ENCODE assay signal across 8 cellular contexts in genomic region chr19:1103691-1104451, GRCh38. TPM values are rescaled to one million over a fixed set of nuclear protein-coding genes. Genes with fewer than 3 reads are reported as not detected.
DNase-seq lines count a peak whose midpoint lies in the region; FAIRE-seq and TF ChIP-seq lines count a peak whose summit lies in the region.

A gene with protein sequence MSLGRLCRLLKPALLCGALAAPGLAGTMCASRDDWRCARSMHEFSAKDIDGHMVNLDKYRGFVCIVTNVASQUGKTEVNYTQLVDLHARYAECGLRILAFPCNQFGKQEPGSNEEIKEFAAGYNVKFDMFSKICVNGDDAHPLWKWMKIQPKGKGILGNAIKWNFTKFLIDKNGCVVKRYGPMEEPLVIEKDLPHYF (plus strand): TSS chr19:1103994. CDS start chr19:1104044, 50 bp downstream.

- DNase-seq in EL (peak; percentile 99), H54 (ENCODE audit: insufficient read length, low spot score) (peak; percentile 97), M059J (ENCODE audit: low read depth) (peak; percentile 99), SHP77 (lab: John Stamatoyannopoulos, UW) (peak; percentile 97 to 98), fibroblast of pulmonary artery (ENCODE audit: low read depth) (peak; percentile 100)
- DNase-seq in activated effector memory CD4-positive, alpha-beta T cell treated with Interleukin-2 at 50 U/mL for 16 hours, result peak; percentile 97

- peak within 1 kb of the TSS; percentile 78 to 85 (median 84) for H3K4me3 Mint-ChIP-seq in nephron
- H3K4me3 Mint-ChIP-seq in stimulated activated naive CD8-positive, alpha-beta T cell treated with anti-CD3 and anti-CD28 coated beads, Interleukin-15, Interleukin-2, amounts not matched to agents 100 ng/mL and 50 ng/mL, for 24 hours, result peak within 1 kb of the TSS; percentile 76

- H3K4me1 Mint-ChIP-seq in nephron, result peaks cover 12% of the 10 kb centered on the region
- H3K4me1 Mint-ChIP-seq in stimulated activated naive CD8-positive, alpha-beta T cell treated with anti-CD3 and anti-CD28 coated beads, Interleukin-15, Interleukin-2, amounts not matched to agents 100 ng/mL and 50 ng/mL, for 24 hours (ENCODE audit: low read depth), result peaks cover 47% of the 10 kb centered on the region

- TF ChIP-seq CTCF in fibroblast of pulmonary artery (IDR thresholded peaks at IDR 0.05; ENCODE audit: low read length, missing control alignments) (no peak), nephron (IDR thresholded peaks at IDR 0.05; ENCODE audit: unreplicated experiment in 3 of 3) (no peak)

- peak within 1 kb of the TSS; percentile 86 to 97 (median 88) for H3K27ac Mint-ChIP-seq in nephron
- peak within 1 kb of the TSS; percentile 89 for H3K27ac Mint-ChIP-seq in stimulated activated naive CD8-positive, alpha-beta T cell treated with anti-CD3 and anti-CD28 coated beads, Interleukin-15, Interleukin-2, amounts not matched to agents 100 ng/mL and 50 ng/mL, for 24 hours

- H3K4me3 ChIP-seq in fibroblast of pulmonary artery (replicated peaks; ENCODE audit: low read depth, low read length), result peak within 1 kb of the TSS; percentile 71

- H3K9me3 Mint-ChIP-seq in nephron, result no peaks in the 10 kb centered on the region
- no peaks in the 10 kb centered on the region for H3K9me3 Mint-ChIP-seq in stimulated activated naive CD8-positive, alpha-beta T cell treated with anti-CD3 and anti-CD28 coated beads, Interleukin-15, Interleukin-2, amounts not matched to agents 100 ng/mL and 50 ng/mL, for 24 hours

- H3K36me3 Mint-ChIP-seq in nephron (ENCODE audit: low read depth), result no peaks in the 10 kb centered on the region
- no peaks in the 10 kb centered on the region for H3K36me3 Mint-ChIP-seq in stimulated activated naive CD8-positive, alpha-beta T cell treated with anti-CD3 and anti-CD28 coated beads, Interleukin-15, Interleukin-2, amounts not matched to agents 100 ng/mL and 50 ng/mL, for 24 hours (ENCODE audit: low read depth)

- FAIRE-seq in H54 (lab: Jason Lieb, UNC), result peak; percentile 69

- peak; percentile 98 for TF ChIP-seq POLR2A in H54 (IDR thresholded peaks at IDR 0.05; ENCODE audit: low read depth, low read length)

- peaks cover 4% of the 10 kb centered on the region for H3K27me3 Mint-ChIP-seq in nephron (ENCODE audit: low read depth)
- H3K27me3 Mint-ChIP-seq in stimulated activated naive CD8-positive, alpha-beta T cell treated with anti-CD3 and anti-CD28 coated beads, Interleukin-15, Interleukin-2, amounts not matched to agents 100 ng/mL and 50 ng/mL, for 24 hours, result no peaks in the 10 kb centered on the region

RNA-seq across cellular contexts. Expression of the gene that starts here (rescaled TPM):
- 684 and 697 TPM in 2 replicates for total RNA-seq in M059J (2014; rRNA removed; shearing (Covaris generic))

Comparison
In these comparisons a context has a peak if more than half of its experiments do, and no peak if none do; other contexts are left out.
1. Peak in every context shown above with its lines: DNase-seq and H3K4me3 ChIP-seq.